Comparison of ENCODE assay signal across 10 cellular contexts in the genomic region with DNA sequence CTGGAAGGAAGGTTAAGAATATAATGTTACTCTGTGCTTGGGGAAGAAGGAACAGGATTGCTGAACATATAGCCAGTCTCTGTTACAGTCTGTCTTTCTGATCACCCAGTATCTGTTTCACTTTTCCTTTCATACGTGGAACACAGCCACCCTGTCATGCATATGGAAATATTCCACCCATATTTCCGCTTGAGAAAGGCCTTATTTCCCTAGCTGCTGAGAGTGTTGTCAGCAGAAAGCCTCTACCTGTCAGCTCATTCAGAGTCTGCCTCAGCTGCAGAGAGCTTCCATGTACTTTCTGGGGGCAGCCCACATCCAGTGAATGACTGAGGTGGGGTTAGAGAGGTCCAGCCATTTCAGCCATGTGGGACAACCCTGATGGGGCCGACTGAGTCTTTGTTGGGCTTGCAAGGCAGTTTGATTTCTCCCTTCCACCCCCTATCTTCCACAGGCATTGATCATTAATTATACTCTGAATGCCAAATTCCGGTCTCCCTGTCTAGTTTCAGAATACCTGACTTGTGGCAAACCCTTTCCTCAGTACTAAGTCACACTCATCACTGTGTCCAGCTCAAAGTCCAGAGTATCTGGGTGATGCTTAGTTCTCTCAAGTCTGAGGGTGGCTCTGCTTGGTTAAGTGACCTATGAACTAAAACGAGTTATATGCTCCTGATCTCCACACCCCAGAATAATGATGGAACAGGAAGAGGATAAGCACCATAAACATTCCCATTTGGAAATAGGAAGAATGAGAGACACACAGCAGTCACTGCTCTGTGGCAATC. TPM values are rescaled to one million over a fixed set of nuclear protein-coding genes. Genes with fewer than 3 reads are reported as not detected.
DNase-seq lines count a peak whose midpoint lies in the region; ATAC-seq and TF ChIP-seq lines count a peak whose summit lies in the region.
"Had no signal": no experiment of that assay in that cellular context is flagged by ENCODE, and none has a peak within 500 bp of the region (broad histone marks: within the 10 kb centered on the region; RNA-seq: fewer than 3 reads in every experiment).

No MANE protein-coding gene starts in this region.

- 0 out of 22 replicates have a peak, but pooled peaks cover 0 to 6% (median 0%) of the 10 kb centered on the region in 11 experiments for H3K9me3 ChIP-seq in BLaER1 treated with 17β-estradiol and CSF1 and Interleukin-3, amounts not matched to agents 10 nM and 100 nM (replicated peaks in 1 of 11)
- H3K9me3 ChIP-seq in prostate gland = no peaks in the 10 kb centered on the region

- H3K9me3 Mint-ChIP-seq in T-helper 1 cell treated with Interleukin-12 subunit alpha and Interleukin-12 subunit beta and Interleukin-4 antibody, amounts not matched to agents 30 μg/mL and 1 μg/mL, for 36 hours = no peaks in the 10 kb centered on the region

- no peaks in the 10 kb centered on the region for H3K27me3 Mint-ChIP-seq in T-helper 1 cell treated with Interleukin-12 subunit alpha and Interleukin-12 subunit beta and Interleukin-4 antibody, amounts not matched to agents 30 μg/mL and 1 μg/mL, for 36 hours (ENCODE audit: low read depth)

- H3K36me3 ChIP-seq in BLaER1 treated with 17β-estradiol and CSF1 and Interleukin-3, amounts not matched to agents 10 nM and 100 nM = no peaks in the 10 kb centered on the region
- H3K36me3 ChIP-seq in prostate gland = no peaks in the 10 kb centered on the region

- H3K4me3 ChIP-seq in BLaER1 treated with 17β-estradiol and CSF1 and Interleukin-3, amounts not matched to agents 10 nM and 100 nM = no peak overlapping the region
- no peak overlapping the region for H3K4me3 ChIP-seq in prostate gland

- peak overlapping the region; percentile 3 to 70 (median 38); a peak in 19 of 22 replicates for H3K4me2 ChIP-seq in BLaER1 treated with 17β-estradiol and CSF1 and Interleukin-3, amounts not matched to agents 10 nM and 100 nM

- intact Hi-C loops in prostate gland (cut with DNase I) (no loop called here), left ventricle myocardium superior (cut with micrococcal nuclease) (no loop called here)

- no peak for TF ChIP-seq POLR2A in prostate gland (IDR thresholded peaks at IDR 0.05)

- 84% methylated on average over 5 of the region's 5 CpGs for WGBS in prostate gland

- H4K20me1 ChIP-seq in BLaER1 treated with 17β-estradiol and CSF1 and Interleukin-3, amounts not matched to agents 10 nM and 100 nM = no peaks in the 10 kb centered on the region; a peak in 1 of 22 replicates

- peaks cover 27% of the 10 kb centered on the region for H3K4me1 Mint-ChIP-seq in T-helper 1 cell treated with Interleukin-12 subunit alpha and Interleukin-12 subunit beta and Interleukin-4 antibody, amounts not matched to agents 30 μg/mL and 1 μg/mL, for 36 hours (ENCODE audit: low read depth)

- H3K36me3 Mint-ChIP-seq in T-helper 1 cell treated with Interleukin-12 subunit alpha and Interleukin-12 subunit beta and Interleukin-4 antibody, amounts not matched to agents 30 μg/mL and 1 μg/mL, for 36 hours (ENCODE audit: low read depth) = no peaks in the 10 kb centered on the region

- H3K27ac Mint-ChIP-seq in T-helper 1 cell treated with Interleukin-12 subunit alpha and Interleukin-12 subunit beta and Interleukin-4 antibody, amounts not matched to agents 30 μg/mL and 1 μg/mL, for 36 hours = peak overlapping the region; percentile 81

- 0 out of 22 replicates have a peak overlapping the region, but pooled peaks of 1 of the 11 experiments have one; percentile 15 for H3K9ac ChIP-seq in BLaER1 treated with 17β-estradiol and CSF1 and Interleukin-3, amounts not matched to agents 10 nM and 100 nM

- H3K4me3 Mint-ChIP-seq in T-helper 1 cell treated with Interleukin-12 subunit alpha and Interleukin-12 subunit beta and Interleukin-4 antibody, amounts not matched to agents 30 μg/mL and 1 μg/mL, for 36 hours = no peak overlapping the region

- ATAC-seq in GM18909 (IDR thresholded peaks at IDR 0.05; ENCODE audit: poor library complexity, unreplicated experiment) (peak; percentile 93), HG02884 (IDR thresholded peaks at IDR 0.05; ENCODE audit: unreplicated experiment) (peak; percentile 82), left ventricle myocardium superior (no peak)

- peaks cover 0 to 14% (median 10%) of the 10 kb centered on the region in 10 experiments; a peak in 10 of 20 replicates for H3K4me1 ChIP-seq in BLaER1 treated with 17β-estradiol and CSF1 and Interleukin-3, amounts not matched to agents 10 nM and 100 nM
- H3K4me1 ChIP-seq in prostate gland (replicated peaks) = no peaks in the 10 kb centered on the region

- no peak for DNase-seq in prostate gland (ENCODE audit: low spot score)
- DNase-seq in GDM1 (lab: John Stamatoyannopoulos, UW) = no peak
- DNase-seq in left ventricle myocardium superior = no peak
- no peak for DNase-seq in cerebellar nuclear complex (lab: John Stamatoyannopoulos, UW)
- DNase-seq: IMR-90, midbrain had no signal

- no peak for TF ChIP-seq CTCF in prostate gland (IDR thresholded peaks at IDR 0.05)

- peaks cover 56 to 80% (median 72%) of the 10 kb centered on the region in 11 experiments for H3K27me3 ChIP-seq in BLaER1 treated with 17β-estradiol and CSF1 and Interleukin-3, amounts not matched to agents 10 nM and 100 nM
- H3K27me3 ChIP-seq in prostate gland (replicated peaks; ENCODE audit: insufficient read depth) = no peaks in the 10 kb centered on the region

- H3K27ac ChIP-seq in BLaER1 treated with 17β-estradiol and CSF1 and Interleukin-3, amounts not matched to agents 10 nM and 100 nM = peak overlapping the region in 6 of 11 experiments; percentile 6 to 57 (median 30); a peak in 9 of 22 replicates
- no peak overlapping the region for H3K27ac ChIP-seq in prostate gland

RNA-seq across cellular contexts. Expression of a gene that starts 6.6 kb away (rescaled TPM):
- total RNA-seq in prostate gland (not detected), left ventricle myocardium superior (not detected)
- total RNA-seq: IMR-90 had no signal

RNA-seq across cellular contexts. Expression of a gene that starts 22.5 kb away (rescaled TPM):
- 10 to 100 TPM; 38.2 to 43.6 TPM for total RNA-seq in prostate gland
- 36.3 TPM for total RNA-seq in left ventricle myocardium superior

RNA-seq across cellular contexts. Expression of a gene that starts 58.3 kb away (rescaled TPM):
- total RNA-seq in prostate gland (10 to 100 TPM in 1 of 2 donors, not detected in 1; 12.3 TPM), left ventricle myocardium superior (30.6 TPM)

Comparison
In these comparisons a context has a peak if more than half of its experiments do, and no peak if none do; other contexts are left out.
1. H3K27ac ChIP-seq: peak in BLaER1 treated with 17β-estradiol and CSF1 and Interleukin-3, amounts not matched to agents 10 nM and 100 nM (6 of 11); none in prostate gland (0 of 2).